In genomic region chr15:71366522-71366921, GRCh38 we compare ENCODE assay signal across 16 cellular contexts.
"Had no signal": no experiment of that assay in that cellular context is flagged by ENCODE, and none has a peak within 500 bp of the region (broad histone marks: within the 10 kb centered on the region; RNA-seq: fewer than 3 reads in every experiment).

No MANE protein-coding gene starts in this region.

- DNase-seq: cortex of kidney; dorsolateral prefrontal cortex; effector CD8-positive, alpha-beta T cell; immature natural killer cell; mammary epithelial cell; naive thymus-derived CD4-positive, alpha-beta T cell; stimulated activated CD4-positive, alpha-beta T cell treated with anti-CD3 and anti-CD28 coated beads, Interleukin-2, amount 100 ng/mL, for 48 hours; stimulated activated naive CD4-positive, alpha-beta T cell treated with Interleukin-2 at 50 U/mL for 16 hours had no signal

- H3K4me2 ChIP-seq: smooth muscle cell had no signal

- H3K27ac Mint-ChIP-seq: immature natural killer cell; naive thymus-derived CD4-positive, alpha-beta T cell had no signal

- H3K4me3 Mint-ChIP-seq: central memory CD8-positive, alpha-beta T cell; immature natural killer cell; naive thymus-derived CD4-positive, alpha-beta T cell had no signal

- H3K27me3 ChIP-seq: dorsolateral prefrontal cortex, neutrophil, suprapubic skin, tibial nerve had no signal

- ATAC-seq: esophagus mucosa; naive thymus-derived CD4-positive, alpha-beta T cell had no signal

- H3K4me3 ChIP-seq: dorsolateral prefrontal cortex, smooth muscle cell, suprapubic skin, tibial nerve had no signal

- H3K4me1 ChIP-seq: tibial nerve had no signal

- H3K4me1 Mint-ChIP-seq: central memory CD8-positive, alpha-beta T cell; immature natural killer cell had no signal

- FAIRE-seq: frontal cortex, keratinocyte had no signal

- H3K9me3 ChIP-seq: neutrophil, suprapubic skin had no signal

- H3K27ac ChIP-seq: dorsolateral prefrontal cortex, neutrophil, suprapubic skin, tibial nerve had no signal

- H3K36me3 ChIP-seq: neutrophil, suprapubic skin, tibial nerve had no signal
